ENCODE assay signal across 8 cellular contexts in the genomic region with DNA sequence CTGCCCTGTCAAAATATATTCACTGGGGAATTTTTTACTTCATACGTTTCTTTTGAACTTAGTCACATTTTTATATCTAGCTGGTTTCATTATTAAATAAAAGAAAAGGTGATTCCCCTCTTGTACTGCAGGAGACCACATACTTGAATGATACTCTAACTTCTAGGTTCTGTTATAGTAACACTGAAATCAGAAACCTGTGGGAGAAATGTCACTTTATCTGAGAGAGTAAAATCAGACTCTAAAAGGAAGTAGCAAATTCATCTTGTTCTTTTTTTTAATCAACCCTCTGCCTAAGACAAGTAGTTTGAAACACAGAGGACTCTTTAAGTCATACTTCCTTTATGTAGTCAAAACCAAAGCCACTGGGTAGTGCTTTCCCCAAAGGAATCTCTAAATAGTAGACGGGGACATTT. TPM values are rescaled to one million over a fixed set of nuclear protein-coding genes. Genes with fewer than 3 reads are reported as not detected.
DNase-seq lines count a peak whose midpoint lies in the region; ATAC-seq and TF ChIP-seq lines count a peak whose summit lies in the region.

No MANE protein-coding gene starts in this region.

- no peaks in the 10 kb centered on the region for H4K20me1 ChIP-seq in BLaER1

- H3K4me2 ChIP-seq in BLaER1 = peak overlapping the region; percentile 77

- H3K4me3 ChIP-seq in BLaER1 (peak overlapping the region; percentile 44; the same call in 1 of the 2 replicates), adipocyte (ENCODE audit: low read length) (no peak overlapping the region), uterus (no peak overlapping the region)

- peak; percentile 52 for ATAC-seq in GM19455 (IDR thresholded peaks at IDR 0.05; ENCODE audit: unreplicated experiment)
- ATAC-seq in HG03439 (IDR thresholded peaks at IDR 0.05; ENCODE audit: unreplicated experiment) = peak; percentile 33
- no peak for ATAC-seq in Right ventricle myocardium superior (ENCODE audit: poor library complexity)

- peak overlapping the region; percentile 66 for H3K9ac ChIP-seq in BLaER1
- peak overlapping the region; percentile 16 for H3K9ac ChIP-seq in adipocyte (ENCODE audit: low read length)

- peaks cover 37% of the 10 kb centered on the region for H3K36me3 ChIP-seq in BLaER1
- H3K36me3 ChIP-seq in adipocyte (ENCODE audit: control insufficient read depth, insufficient read depth, low read length, severe bottlenecking) = peaks cover 4% of the 10 kb centered on the region
- no peaks in the 10 kb centered on the region for H3K36me3 ChIP-seq in uterus

- DNase-seq in adipocyte (ENCODE audit: low read depth) = peak; percentile 20
- no peak for DNase-seq in Right ventricle myocardium superior
- DNase-seq in NCI-H1436 treated with DMSO at 0.1 percent for 48 hours (lab: John Stamatoyannopoulos, UW) = no peak
- no peak for DNase-seq in NCI-H524 (lab: John Stamatoyannopoulos, UW)
- DNase-seq in uterus = no peak

- H3K27ac ChIP-seq in BLaER1 = peak overlapping the region; percentile 82
- no peak overlapping the region for H3K27ac ChIP-seq in uterus

- H3K4me1 ChIP-seq in BLaER1 (peaks cover 54% of the 10 kb centered on the region), adipocyte (ENCODE audit: control insufficient read depth, insufficient read depth, low read length) (peaks cover 42% of the 10 kb centered on the region), uterus (no peaks in the 10 kb centered on the region)

- H3K9me3 ChIP-seq in BLaER1 (no peaks in the 10 kb centered on the region), adipocyte (ENCODE audit: control insufficient read depth, low read length) (no peaks in the 10 kb centered on the region), uterus (no peaks in the 10 kb centered on the region)

- no peak for TF ChIP-seq CTCF in uterus (IDR thresholded peaks at IDR 0.05)

- intact Hi-C loops in Right ventricle myocardium superior (cut with DNase I) (no loop called here), uterus (cut with DNase I; ENCODE audit: low total_unique reads) (no loop called here)

- H3K27me3 ChIP-seq in BLaER1 (no peaks in the 10 kb centered on the region), adipocyte (replicated peaks; ENCODE audit: control insufficient read depth, insufficient read depth, low read length) (no peaks in the 10 kb centered on the region), uterus (no peaks in the 10 kb centered on the region)

- no peak for TF ChIP-seq POLR2A in uterus (IDR thresholded peaks at IDR 0.05)

RNA-seq across cellular contexts. Expression of gene MRPL39, which starts 34.4 kb away (rescaled TPM):
- total RNA-seq in Right ventricle myocardium superior (56.5 TPM), uterus (10 to 100 TPM; 10.3 to 55.1 (median 21.6) TPM)
